1 cellular context compared by ENCODE assay signal in the genomic region with DNA sequence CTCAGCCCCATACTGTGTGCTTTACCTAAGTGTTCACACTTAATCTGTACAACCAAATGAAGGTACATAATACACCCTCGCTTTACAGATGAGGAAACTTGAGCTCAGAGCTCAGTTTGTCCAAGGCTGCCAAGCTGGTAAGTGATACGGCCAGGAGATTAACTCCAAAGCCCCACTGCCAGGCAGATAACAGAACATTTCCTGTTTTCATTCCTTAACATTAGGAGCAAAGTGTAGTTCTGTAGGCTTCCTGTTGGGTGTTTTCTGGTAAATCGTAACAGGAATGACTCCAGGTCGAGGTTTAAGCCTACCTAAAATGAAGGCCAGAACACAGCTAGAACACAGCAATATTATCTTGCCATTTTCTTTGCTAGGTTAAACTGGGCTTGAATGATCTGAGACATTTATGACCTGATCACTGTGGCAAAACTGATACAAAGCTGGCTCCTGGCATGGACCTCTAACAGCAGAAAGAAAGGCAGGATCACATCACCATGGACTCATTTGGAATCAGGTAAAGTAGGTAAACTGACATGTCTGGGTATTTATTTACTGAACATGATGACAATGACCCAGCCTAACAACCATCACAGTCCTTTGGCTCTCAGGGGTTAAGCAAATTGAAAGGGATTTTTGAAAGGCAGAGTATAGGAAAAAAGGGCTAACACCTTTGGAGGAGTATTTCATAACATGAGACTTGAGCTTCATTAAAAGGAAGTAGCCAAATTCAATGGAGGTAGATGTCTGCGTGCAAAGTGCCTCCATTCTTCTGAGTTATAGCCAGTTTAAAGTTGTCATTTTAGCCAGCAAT.
TF ChIP-seq lines count a peak whose summit lies in the region.

No MANE protein-coding gene starts in this region.

TF ChIP-seq in HepG2, 621 proteins besides CTCF, POLR2A, EP300 and RAD21 (continued from another document and continues in another):
- TF ChIP-seq, protein P1, sequence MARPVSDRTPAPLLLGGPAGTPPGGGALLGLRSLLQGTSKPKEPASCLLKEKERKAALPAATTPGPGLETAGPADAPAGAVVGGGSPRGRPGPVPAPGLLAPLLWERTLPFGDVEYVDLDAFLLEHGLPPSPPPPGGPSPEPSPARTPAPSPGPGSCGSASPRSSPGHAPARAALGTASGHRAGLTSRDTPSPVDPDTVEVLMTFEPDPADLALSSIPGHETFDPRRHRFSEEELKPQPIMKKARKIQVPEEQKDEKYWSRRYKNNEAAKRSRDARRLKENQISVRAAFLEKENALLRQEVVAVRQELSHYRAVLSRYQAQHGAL (CRISPR knock-in tag; IDR thresholded peaks at IDR 0.05; ENCODE audit: not compliant biosample characterization): no peak
- TF ChIP-seq RBM39 (IDR thresholded peaks at IDR 0.05; ENCODE audit: low read depth, low read length, poor library complexity, severe bottlenecking) (no peak), ZFP36 (IDR thresholded peaks at IDR 0.05; ENCODE audit: borderline replicate concordance, low read depth, low read length, partially characterized antibody) (no peak), HMG20B (CRISPR knock-in tag; conservative IDR thresholded peaks at IDR 0.05) (no peak), SRY (CRISPR knock-in tag; IDR thresholded peaks at IDR 0.05) (no peak), SMARCC2 (IDR thresholded peaks at IDR 0.05) (no peak), RARA (CRISPR knock-in tag; IDR thresholded peaks at IDR 0.05) (peak; percentile 15; the same call in 1 of the 2 replicates), CENPT (CRISPR knock-in tag; IDR thresholded peaks at IDR 0.05; ENCODE audit: low read depth) (no peak), ZNF614 (CRISPR knock-in tag; IDR thresholded peaks at IDR 0.05; ENCODE audit: borderline replicate concordance) (0 out of 2 replicates have a peak, but pooled peaks have one; percentile 37), ARID2 (CRISPR knock-in tag; IDR thresholded peaks at IDR 0.05; ENCODE audit: borderline replicate concordance) (no peak), PCBP2 (optimal IDR thresholded peaks at IDR 0.05; ENCODE audit: low read depth, low read length, poor library complexity, severe bottlenecking) (no peak), ZNF547 (CRISPR knock-in tag; IDR thresholded peaks at IDR 0.05) (no peak), TBX2 (CRISPR knock-in tag; IDR thresholded peaks at IDR 0.05; ENCODE audit: borderline replicate concordance) (peak; percentile 58; the same call in 1 of the 2 replicates), GZF1 (CRISPR knock-in tag; IDR thresholded peaks at IDR 0.05) (peak; percentile 56; the same call in 1 of the 2 replicates), POLR2AphosphoS2 (IDR thresholded peaks at IDR 0.05; ENCODE audit: low read depth, low read length) (no peak), ZNF703 (CRISPR knock-in tag; IDR thresholded peaks at IDR 0.05; ENCODE audit: borderline replicate concordance) (no peak), ZNF749 (CRISPR knock-in tag; IDR thresholded peaks at IDR 0.05; ENCODE audit: borderline replicate concordance) (no peak), HOXD1 (CRISPR knock-in tag; IDR thresholded peaks at IDR 0.05) (no peak), FOXA3 (CRISPR knock-in tag; IDR thresholded peaks at IDR 0.05) (peak; percentile 18; the same call in 1 of the 2 replicates), TEAD2 (CRISPR knock-in tag; IDR thresholded peaks at IDR 0.05) (no peak), BHLHE40 (IDR thresholded peaks at IDR 0.05; ENCODE audit: low read length) (0 out of 2 replicates have a peak, but pooled peaks have one; percentile 17), SAP130 (CRISPR knock-in tag; IDR thresholded peaks at IDR 0.05; ENCODE audit: low read depth) (peak; percentile 82), TCF7 (IDR thresholded peaks at IDR 0.05; ENCODE audit: low read depth) (peak; percentile 43; the same call in 1 of the 2 replicates), MED1 (CRISPR knock-in tag; IDR thresholded peaks at IDR 0.05) (peak; percentile 83), ZNF143 (CRISPR knock-in tag; IDR thresholded peaks at IDR 0.05) (no peak), RARG (CRISPR knock-in tag; IDR thresholded peaks at IDR 0.05; ENCODE audit: low read depth) (no peak), ZNF670 (CRISPR knock-in tag; IDR thresholded peaks at IDR 0.05; ENCODE audit: borderline replicate concordance) (0 out of 2 replicates have a peak, but pooled peaks have one; percentile 7), ZNF530 (CRISPR knock-in tag; IDR thresholded peaks at IDR 0.05; ENCODE audit: low read depth) (no peak), MYNN (CRISPR knock-in tag; IDR thresholded peaks at IDR 0.05; ENCODE audit: low read depth) (no peak), ZNF552 (CRISPR knock-in tag; IDR thresholded peaks at IDR 0.05; ENCODE audit: borderline replicate concordance) (no peak), IRF2 (CRISPR knock-in tag; IDR thresholded peaks at IDR 0.05) (peak; percentile 58; the same call in 1 of the 2 replicates), SRSF1 (optimal IDR thresholded peaks at IDR 0.05; ENCODE audit: low read depth, low read length) (no peak), NFIC (IDR thresholded peaks at IDR 0.05; ENCODE audit: low read length) (0 out of 2 replicates have a peak, but pooled peaks have one; percentile 14), SOX13 (IDR thresholded peaks at IDR 0.05) (no peak), SOX13 (CRISPR knock-in tag; conservative IDR thresholded peaks at IDR 0.05 in 1 of 2, IDR thresholded peaks at IDR 0.05 in 1 of 2) (peak in 1 of 2 experiments; percentile 50; a peak in 2 of 4 replicates)
- TF ChIP-seq, protein P2, sequence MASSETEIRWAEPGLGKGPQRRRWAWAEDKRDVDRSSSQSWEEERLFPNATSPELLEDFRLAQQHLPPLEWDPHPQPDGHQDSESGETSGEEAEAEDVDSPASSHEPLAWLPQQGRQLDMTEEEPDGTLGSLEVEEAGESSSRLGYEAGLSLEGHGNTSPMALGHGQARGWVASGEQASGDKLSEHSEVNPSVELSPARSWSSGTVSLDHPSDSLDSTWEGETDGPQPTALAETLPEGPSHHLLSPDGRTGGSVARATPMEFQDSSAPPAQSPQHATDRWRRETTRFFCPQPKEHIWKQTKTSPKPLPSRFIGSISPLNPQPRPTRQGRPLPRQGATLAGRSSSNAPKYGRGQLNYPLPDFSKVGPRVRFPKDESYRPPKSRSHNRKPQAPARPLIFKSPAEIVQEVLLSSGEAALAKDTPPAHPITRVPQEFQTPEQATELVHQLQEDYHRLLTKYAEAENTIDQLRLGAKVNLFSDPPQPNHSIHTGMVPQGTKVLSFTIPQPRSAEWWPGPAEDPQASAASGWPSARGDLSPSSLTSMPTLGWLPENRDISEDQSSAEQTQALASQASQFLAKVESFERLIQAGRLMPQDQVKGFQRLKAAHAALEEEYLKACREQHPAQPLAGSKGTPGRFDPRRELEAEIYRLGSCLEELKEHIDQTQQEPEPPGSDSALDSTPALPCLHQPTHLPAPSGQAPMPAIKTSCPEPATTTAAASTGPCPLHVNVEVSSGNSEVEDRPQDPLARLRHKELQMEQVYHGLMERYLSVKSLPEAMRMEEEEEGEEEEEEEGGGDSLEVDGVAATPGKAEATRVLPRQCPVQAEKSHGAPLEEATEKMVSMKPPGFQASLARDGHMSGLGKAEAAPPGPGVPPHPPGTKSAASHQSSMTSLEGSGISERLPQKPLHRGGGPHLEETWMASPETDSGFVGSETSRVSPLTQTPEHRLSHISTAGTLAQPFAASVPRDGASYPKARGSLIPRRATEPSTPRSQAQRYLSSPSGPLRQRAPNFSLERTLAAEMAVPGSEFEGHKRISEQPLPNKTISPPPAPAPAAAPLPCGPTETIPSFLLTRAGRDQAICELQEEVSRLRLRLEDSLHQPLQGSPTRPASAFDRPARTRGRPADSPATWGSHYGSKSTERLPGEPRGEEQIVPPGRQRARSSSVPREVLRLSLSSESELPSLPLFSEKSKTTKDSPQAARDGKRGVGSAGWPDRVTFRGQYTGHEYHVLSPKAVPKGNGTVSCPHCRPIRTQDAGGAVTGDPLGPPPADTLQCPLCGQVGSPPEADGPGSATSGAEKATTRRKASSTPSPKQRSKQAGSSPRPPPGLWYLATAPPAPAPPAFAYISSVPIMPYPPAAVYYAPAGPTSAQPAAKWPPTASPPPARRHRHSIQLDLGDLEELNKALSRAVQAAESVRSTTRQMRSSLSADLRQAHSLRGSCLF (CRISPR knock-in tag; IDR thresholded peaks at IDR 0.05; ENCODE audit: borderline replicate concordance): no peak
- TF ChIP-seq, protein P3, sequence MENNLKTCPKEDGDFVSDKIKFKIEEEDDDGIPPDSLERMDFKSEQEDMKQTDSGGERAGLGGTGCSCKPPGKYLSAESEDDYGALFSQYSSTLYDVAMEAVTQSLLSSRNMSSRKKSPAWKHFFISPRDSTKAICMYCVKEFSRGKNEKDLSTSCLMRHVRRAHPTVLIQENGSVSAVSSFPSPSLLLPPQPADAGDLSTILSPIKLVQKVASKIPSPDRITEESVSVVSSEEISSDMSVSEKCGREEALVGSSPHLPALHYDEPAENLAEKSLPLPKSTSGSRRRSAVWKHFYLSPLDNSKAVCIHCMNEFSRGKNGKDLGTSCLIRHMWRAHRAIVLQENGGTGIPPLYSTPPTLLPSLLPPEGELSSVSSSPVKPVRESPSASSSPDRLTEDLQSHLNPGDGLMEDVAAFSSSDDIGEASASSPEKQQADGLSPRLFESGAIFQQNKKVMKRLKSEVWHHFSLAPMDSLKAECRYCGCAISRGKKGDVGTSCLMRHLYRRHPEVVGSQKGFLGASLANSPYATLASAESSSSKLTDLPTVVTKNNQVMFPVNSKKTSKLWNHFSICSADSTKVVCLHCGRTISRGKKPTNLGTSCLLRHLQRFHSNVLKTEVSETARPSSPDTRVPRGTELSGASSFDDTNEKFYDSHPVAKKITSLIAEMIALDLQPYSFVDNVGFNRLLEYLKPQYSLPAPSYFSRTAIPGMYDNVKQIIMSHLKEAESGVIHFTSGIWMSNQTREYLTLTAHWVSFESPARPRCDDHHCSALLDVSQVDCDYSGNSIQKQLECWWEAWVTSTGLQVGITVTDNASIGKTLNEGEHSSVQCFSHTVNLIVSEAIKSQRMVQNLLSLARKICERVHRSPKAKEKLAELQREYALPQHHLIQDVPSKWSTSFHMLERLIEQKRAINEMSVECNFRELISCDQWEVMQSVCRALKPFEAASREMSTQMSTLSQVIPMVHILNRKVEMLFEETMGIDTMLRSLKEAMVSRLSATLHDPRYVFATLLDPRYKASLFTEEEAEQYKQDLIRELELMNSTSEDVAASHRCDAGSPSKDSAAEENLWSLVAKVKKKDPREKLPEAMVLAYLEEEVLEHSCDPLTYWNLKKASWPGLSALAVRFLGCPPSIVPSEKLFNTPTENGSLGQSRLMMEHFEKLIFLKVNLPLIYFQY (CRISPR knock-in tag; IDR thresholded peaks at IDR 0.05; ENCODE audit: borderline replicate concordance): peak; percentile 36; the same call in 1 of the 2 replicates
- TF ChIP-seq, protein P4, sequence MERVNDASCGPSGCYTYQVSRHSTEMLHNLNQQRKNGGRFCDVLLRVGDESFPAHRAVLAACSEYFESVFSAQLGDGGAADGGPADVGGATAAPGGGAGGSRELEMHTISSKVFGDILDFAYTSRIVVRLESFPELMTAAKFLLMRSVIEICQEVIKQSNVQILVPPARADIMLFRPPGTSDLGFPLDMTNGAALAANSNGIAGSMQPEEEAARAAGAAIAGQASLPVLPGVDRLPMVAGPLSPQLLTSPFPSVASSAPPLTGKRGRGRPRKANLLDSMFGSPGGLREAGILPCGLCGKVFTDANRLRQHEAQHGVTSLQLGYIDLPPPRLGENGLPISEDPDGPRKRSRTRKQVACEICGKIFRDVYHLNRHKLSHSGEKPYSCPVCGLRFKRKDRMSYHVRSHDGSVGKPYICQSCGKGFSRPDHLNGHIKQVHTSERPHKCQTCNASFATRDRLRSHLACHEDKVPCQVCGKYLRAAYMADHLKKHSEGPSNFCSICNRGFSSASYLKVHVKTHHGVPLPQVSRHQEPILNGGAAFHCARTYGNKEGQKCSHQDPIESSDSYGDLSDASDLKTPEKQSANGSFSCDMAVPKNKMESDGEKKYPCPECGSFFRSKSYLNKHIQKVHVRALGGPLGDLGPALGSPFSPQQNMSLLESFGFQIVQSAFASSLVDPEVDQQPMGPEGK (CRISPR knock-in tag; IDR thresholded peaks at IDR 0.05): no peak; the same call in 1 of the 2 replicates
- TF ChIP-seq, protein P5, sequence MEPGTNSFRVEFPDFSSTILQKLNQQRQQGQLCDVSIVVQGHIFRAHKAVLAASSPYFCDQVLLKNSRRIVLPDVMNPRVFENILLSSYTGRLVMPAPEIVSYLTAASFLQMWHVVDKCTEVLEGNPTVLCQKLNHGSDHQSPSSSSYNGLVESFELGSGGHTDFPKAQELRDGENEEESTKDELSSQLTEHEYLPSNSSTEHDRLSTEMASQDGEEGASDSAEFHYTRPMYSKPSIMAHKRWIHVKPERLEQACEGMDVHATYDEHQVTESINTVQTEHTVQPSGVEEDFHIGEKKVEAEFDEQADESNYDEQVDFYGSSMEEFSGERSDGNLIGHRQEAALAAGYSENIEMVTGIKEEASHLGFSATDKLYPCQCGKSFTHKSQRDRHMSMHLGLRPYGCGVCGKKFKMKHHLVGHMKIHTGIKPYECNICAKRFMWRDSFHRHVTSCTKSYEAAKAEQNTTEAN (CRISPR knock-in tag; conservative IDR thresholded peaks at IDR 0.05): peak; percentile 81
- TF ChIP-seq, protein P6, sequence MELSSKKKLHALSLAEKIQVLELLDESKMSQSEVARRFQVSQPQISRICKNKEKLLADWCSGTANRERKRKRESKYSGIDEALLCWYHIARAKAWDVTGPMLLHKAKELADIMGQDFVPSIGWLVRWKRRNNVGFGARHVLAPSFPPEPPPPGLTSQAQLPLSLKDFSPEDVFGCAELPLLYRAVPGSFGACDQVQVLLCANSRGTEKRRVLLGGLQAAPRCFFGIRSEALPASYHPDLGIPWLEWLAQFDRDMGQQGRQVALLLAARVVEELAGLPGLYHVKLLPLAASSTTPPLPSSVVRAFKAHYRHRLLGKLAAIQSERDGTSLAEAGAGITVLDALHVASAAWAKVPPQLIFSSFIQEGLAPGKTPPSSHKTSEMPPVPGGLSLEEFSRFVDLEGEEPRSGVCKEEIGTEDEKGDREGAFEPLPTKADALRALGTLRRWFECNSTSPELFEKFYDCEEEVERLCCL (CRISPR knock-in tag; IDR thresholded peaks at IDR 0.05; ENCODE audit: borderline replicate concordance): no peak
- TF ChIP-seq, protein P7, sequence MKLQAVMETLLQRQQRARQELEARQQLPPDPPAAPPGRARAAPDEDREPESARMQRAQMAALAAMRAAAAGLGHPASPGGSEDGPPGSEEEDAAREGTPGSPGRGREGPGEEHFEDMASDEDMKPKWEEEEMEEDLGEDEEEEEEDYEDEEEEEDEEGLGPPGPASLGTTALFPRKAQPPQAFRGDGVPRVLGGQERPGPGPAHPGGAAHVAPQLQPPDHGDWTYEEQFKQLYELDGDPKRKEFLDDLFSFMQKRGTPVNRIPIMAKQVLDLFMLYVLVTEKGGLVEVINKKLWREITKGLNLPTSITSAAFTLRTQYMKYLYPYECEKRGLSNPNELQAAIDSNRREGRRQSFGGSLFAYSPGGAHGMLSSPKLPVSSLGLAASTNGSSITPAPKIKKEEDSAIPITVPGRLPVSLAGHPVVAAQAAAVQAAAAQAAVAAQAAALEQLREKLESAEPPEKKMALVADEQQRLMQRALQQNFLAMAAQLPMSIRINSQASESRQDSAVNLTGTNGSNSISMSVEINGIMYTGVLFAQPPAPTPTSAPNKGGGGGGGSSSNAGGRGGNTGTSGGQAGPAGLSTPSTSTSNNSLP (IDR thresholded peaks at IDR 0.05; ENCODE audit: low read depth, low read length): peak; percentile 54
